Comparison of ENCODE assay signal across 10 cellular contexts in the genomic region with DNA sequence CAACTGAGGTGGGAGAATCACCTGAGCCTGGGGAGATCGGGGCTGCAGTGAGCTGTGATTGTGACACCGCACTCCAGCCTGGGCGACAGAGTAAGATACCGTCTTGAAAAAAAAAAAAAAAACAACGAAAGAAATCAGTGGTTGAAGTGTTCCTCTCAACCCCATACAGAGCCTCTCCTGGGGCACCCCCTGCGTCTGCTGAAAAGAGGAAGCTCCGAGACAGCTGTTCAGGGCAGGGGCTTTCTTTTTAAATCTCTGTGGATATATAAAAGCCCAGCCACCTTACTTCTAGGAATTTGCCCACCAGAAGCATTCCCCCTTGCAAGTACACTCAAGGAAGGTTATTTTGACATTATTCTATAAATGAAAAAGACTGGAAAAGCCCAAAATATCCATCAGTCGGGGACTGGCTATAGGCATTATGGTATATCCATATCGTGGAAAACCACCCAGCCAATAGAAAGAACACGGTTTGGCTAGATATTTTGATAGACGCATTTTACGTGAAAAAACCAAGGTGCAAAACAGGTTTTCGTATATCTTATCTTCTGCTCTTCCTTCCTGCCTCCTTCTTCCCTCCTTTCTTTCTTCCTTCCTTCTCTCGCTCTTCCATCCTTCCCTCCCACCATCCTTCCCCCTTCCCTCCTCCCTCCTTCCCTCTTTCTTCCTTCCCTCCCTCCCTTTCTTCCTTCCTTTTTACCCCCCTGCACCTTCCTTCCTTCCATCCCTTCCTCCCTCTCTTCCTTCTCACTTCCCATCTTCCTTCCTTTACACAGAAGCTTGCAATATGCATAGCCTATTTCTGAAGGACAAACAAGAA. TPM values are rescaled to one million over a fixed set of nuclear protein-coding genes. Genes with fewer than 3 reads are reported as not detected.
DNase-seq lines count a peak whose midpoint lies in the region; ATAC-seq, FAIRE-seq and TF ChIP-seq lines count a peak whose summit lies in the region.
"Had no signal": no experiment of that assay in that cellular context is flagged by ENCODE, and none has a peak within 500 bp of the region (broad histone marks: within the 10 kb centered on the region; RNA-seq: fewer than 3 reads in every experiment).

No MANE protein-coding gene starts in this region.

- POLR2A ChIA-PET in Caco-2 (lab: Charles Lee) = no interaction called here

- ATAC-seq in CD4-positive, CD25-positive, alpha-beta regulatory T cell (ENCODE audit: low read depth in 2 of 2) = peak; percentile 56 to 69
- ATAC-seq in GM19035 (IDR thresholded peaks at IDR 0.05; ENCODE audit: unreplicated experiment) = peak; percentile 88
- ATAC-seq in HG03025 (IDR thresholded peaks at IDR 0.05; ENCODE audit: low FRiP score, unreplicated experiment) = peak; percentile 87
- ATAC-seq in T-helper 17 cell = peak; percentile 92

- H3K27me3 ChIP-seq in CD4-positive, CD25-positive, alpha-beta regulatory T cell (ENCODE audit: control insufficient read depth, insufficient read depth, low read length) = peaks cover 12% of the 10 kb centered on the region
- H3K27me3 ChIP-seq in Caco-2 (replicated peaks; ENCODE audit: control insufficient read depth, insufficient read depth, low read length) (no peaks in the 10 kb centered on the region), vagina (no peaks in the 10 kb centered on the region)

- no peak for TF ChIP-seq POLR2A in vagina (IDR thresholded peaks at IDR 0.05)

- H3K4me1 Mint-ChIP-seq in CD4-positive, CD25-positive, alpha-beta regulatory T cell = peaks cover 0 to 12% (median 7%) of the 10 kb centered on the region in 4 donors
- H3K4me1 Mint-ChIP-seq in T-helper 17 cell (peaks cover 20% of the 10 kb centered on the region), Caco-2 (ENCODE audit: low read depth, unreplicated experiment) (peaks cover 11% of the 10 kb centered on the region)
- H3K4me1 Mint-ChIP-seq: nephron had no signal

- H3K9me3 ChIP-seq in CD4-positive, CD25-positive, alpha-beta regulatory T cell (ENCODE audit: control insufficient read depth in 2 of 2, low read length in 2 of 2) = no peaks in the 10 kb centered on the region
- no peaks in the 10 kb centered on the region for H3K9me3 ChIP-seq in T-helper 17 cell (ENCODE audit: control insufficient read depth, low read length, poor library complexity, severe bottlenecking)
- no peaks in the 10 kb centered on the region for H3K9me3 ChIP-seq in Caco-2
- H3K9me3 ChIP-seq in vagina = no peaks in the 10 kb centered on the region

- no peaks in the 10 kb centered on the region for H3K4me1 ChIP-seq in CD4-positive, CD25-positive, alpha-beta regulatory T cell (ENCODE audit: control insufficient read depth, insufficient read depth, low read length, poor library complexity, severe bottlenecking)
- H3K4me1 ChIP-seq in Caco-2 (no peaks in the 10 kb centered on the region), vagina (no peaks in the 10 kb centered on the region)

- TF ChIP-seq CTCF in Caco-2 (IDR thresholded peaks at IDR 0.05; ENCODE audit: insufficient read depth in 1 of 2, low read depth in 1 of 2, low read length in 1 of 2, severe bottlenecking in 1 of 2, unreplicated experiment in 1 of 2) = no peak
- no peak for TF ChIP-seq CTCF in vagina (IDR thresholded peaks at IDR 0.05)

- no peak overlapping the region for H3K27ac Mint-ChIP-seq in CD4-positive, CD25-positive, alpha-beta regulatory T cell
- no peak overlapping the region for H3K27ac Mint-ChIP-seq in T-helper 17 cell
- no peak overlapping the region for H3K27ac Mint-ChIP-seq in Caco-2 (ENCODE audit: unreplicated experiment)
- H3K27ac Mint-ChIP-seq: nephron had no signal

- no peaks in the 10 kb centered on the region for H3K36me3 ChIP-seq in CD4-positive, CD25-positive, alpha-beta regulatory T cell (ENCODE audit: control insufficient read depth, insufficient read depth, low read length)
- H3K36me3 ChIP-seq in Caco-2 (ENCODE audit: control insufficient read depth, insufficient read depth, low read length) (no peaks in the 10 kb centered on the region), vagina (no peaks in the 10 kb centered on the region)

- CTCF ChIA-PET in Caco-2 (lab: Charles Lee) = no interaction called here

- peaks cover 55% of the 10 kb centered on the region for H3K27me3 Mint-ChIP-seq in CD4-positive, CD25-positive, alpha-beta regulatory T cell
- H3K27me3 Mint-ChIP-seq in T-helper 17 cell (peaks cover 29% of the 10 kb centered on the region), Caco-2 (ENCODE audit: insufficient read depth, unreplicated experiment) (no peaks in the 10 kb centered on the region)

- no TSS peak for BruUV-seq in Caco-2 (replicated peaks; lab: Mats Ljungman, UMichigan)

- DNase-seq in CD4-positive, CD25-positive, alpha-beta regulatory T cell = no peak
- DNase-seq in T-helper 17 cell (no peak), ureter (ENCODE audit: low spot score) (no peak), RCC 7860 (ENCODE audit: low spot score) (no peak), Caco-2 (no peak), vagina (ENCODE audit: extremely low spot score in 2 of 2) (no peak)

- no peak overlapping the region for H3K4me3 ChIP-seq in CD4-positive, CD25-positive, alpha-beta regulatory T cell (ENCODE audit: low read depth, low read length)
- H3K4me3 ChIP-seq in Caco-2 (ENCODE audit: low read depth, low read length) (no peak overlapping the region), vagina (no peak overlapping the region)

- peaks cover 0 to 5% (median 1%) of the 10 kb centered on the region in 7 donors for H3K9me3 Mint-ChIP-seq in CD4-positive, CD25-positive, alpha-beta regulatory T cell
- no peaks in the 10 kb centered on the region for H3K9me3 Mint-ChIP-seq in Caco-2 (ENCODE audit: unreplicated experiment)

- H3K4me3 Mint-ChIP-seq in CD4-positive, CD25-positive, alpha-beta regulatory T cell = peak overlapping the region in 1 of 4 donors; percentile 36
- peak overlapping the region; percentile 12 for H3K4me3 Mint-ChIP-seq in T-helper 17 cell
- no peak overlapping the region for H3K4me3 Mint-ChIP-seq in Caco-2 (ENCODE audit: unreplicated experiment)
- H3K4me3 Mint-ChIP-seq: nephron had no signal

- H3K36me3 Mint-ChIP-seq in CD4-positive, CD25-positive, alpha-beta regulatory T cell = no peaks in the 10 kb centered on the region
- H3K36me3 Mint-ChIP-seq in T-helper 17 cell (ENCODE audit: low read depth) = peaks cover 3% of the 10 kb centered on the region
- H3K36me3 Mint-ChIP-seq in Caco-2 (ENCODE audit: insufficient read depth, unreplicated experiment) = no peaks in the 10 kb centered on the region

- FAIRE-seq in RCC 7860 (lab: Jason Lieb, UNC) = no peak
- FAIRE-seq: colon had no signal

- no peak overlapping the region for H3K27ac ChIP-seq in CD4-positive, CD25-positive, alpha-beta regulatory T cell (ENCODE audit: insufficient read depth, low read length, poor library complexity, severe bottlenecking)
- no peak overlapping the region for H3K27ac ChIP-seq in vagina

- intact Hi-C loops in Caco-2 (cut with micrococcal nuclease; ENCODE audit: unreplicated experiment) (loop anchor here (1.0 kb wide), 1 partner anchor 45 kb away; no protein-coding TSS in a partner anchor), vagina (cut with DNase I) (no loop called here)

RNA-seq across cellular contexts. Expression of gene CCL22, which starts 9.2 kb away (rescaled TPM):
- not detected for total RNA-seq in CD4-positive, CD25-positive, alpha-beta regulatory T cell
- not detected for polyA plus RNA-seq in CD4-positive, CD25-positive, alpha-beta regulatory T cell
- total RNA-seq in T-helper 17 cell (not detected), ureter (not detected), Caco-2 (2022) (0.44 and 0.68 TPM in 2 replicates), vagina (0.49 TPM)

RNA-seq across cellular contexts. Expression of gene CX3CL1, which starts 22.9 kb away (rescaled TPM):
- 0.15 TPM for total RNA-seq in CD4-positive, CD25-positive, alpha-beta regulatory T cell
- polyA plus RNA-seq in CD4-positive, CD25-positive, alpha-beta regulatory T cell = not detected
- total RNA-seq in T-helper 17 cell = not detected
- total RNA-seq in ureter = 31.1 TPM
- total RNA-seq in Caco-2 (2022) = 0.16 TPM in 1 of 2 replicates, not detected in the other
- total RNA-seq in vagina = 24.8 TPM

RNA-seq across cellular contexts. Expression of gene CCL17, which starts 55.1 kb away (rescaled TPM):
- total RNA-seq in CD4-positive, CD25-positive, alpha-beta regulatory T cell = not detected
- not detected for polyA plus RNA-seq in CD4-positive, CD25-positive, alpha-beta regulatory T cell
- total RNA-seq in T-helper 17 cell = not detected
- 0.78 TPM for total RNA-seq in ureter
- total RNA-seq in Caco-2 (2022) = not detected in 2 replicates
- not detected for total RNA-seq in vagina

Comparison
In these comparisons a context has a peak if more than half of its experiments do, and no peak if none do; other contexts are left out.
1. RNA of gene CX3CL1, which starts 22.9 kb away (total RNA-seq): 31.1 TPM in ureter (single experiment) and 24.8 TPM in vagina (single experiment); 0.16 TPM in Caco-2, 0.15 TPM in CD4-positive, CD25-positive, alpha-beta regulatory T cell (single experiment) and not detected in T-helper 17 cell; every median in the first group is over 10 times any median in the second.
2. Peak in every context shown above with its lines, with median percentiles within 50 percentile points of each other: ATAC-seq.